In genomic region chr16:58057784-58058183, GRCh38 we compare ENCODE assay signal across 39 cellular contexts.
"Had no signal": no experiment of that assay in that cellular context is flagged by ENCODE, and none has a peak within 500 bp of the region (broad histone marks: within the 10 kb centered on the region; RNA-seq: fewer than 3 reads in every experiment).

No MANE protein-coding gene starts in this region.

- H3K4me1 ChIP-seq: adrenal gland, ascending aorta, breast epithelium had no signal

- H3K27me3 ChIP-seq: adrenal gland, ascending aorta, body of pancreas, brain microvascular endothelial cell, breast epithelium, cardiac muscle cell had no signal

- H3K9me3 ChIP-seq: adrenal gland, ascending aorta, body of pancreas, breast epithelium had no signal

- H3K27ac ChIP-seq: adrenal gland, ascending aorta, body of pancreas, brain microvascular endothelial cell, breast epithelium, cardiac muscle cell had no signal

- ATAC-seq: activated naive CD4-positive, alpha-beta T cell treated with anti-CD3 and anti-CD28 coated beads, Interleukin-2, amount 50 U/mL, for 72 hours; activated naive CD8-positive, alpha-beta T cell treated with anti-CD3 and anti-CD28 coated beads, Interleukin-2, amount 50 U/mL, for 24 hours; activated T-cell treated with anti-CD3 and anti-CD28 coated beads, Interleukin-2, amount 50 U/mL, for 4 hours; activated T-cell treated with anti-CD3 and anti-CD28 coated beads, Interleukin-2, amount 50 U/mL, for 72 hours; activated T-helper 17 cell treated with anti-CD3 and anti-CD28 coated beads, Interleukin-2, amount 50 U/mL, for 72 hours; body of pancreas had no signal

- FAIRE-seq: astrocyte, bronchial epithelial cell had no signal

- H3K4me1 Mint-ChIP-seq: activated naive CD4-positive, alpha-beta T cell treated with anti-CD3 and anti-CD28 coated beads, Interleukin-2, amount 10 ng/mL, durations not matched to agents 7 days and 5 days; activated naive CD4-positive, alpha-beta T cell treated with anti-CD3 and anti-CD28 coated beads, Interleukin-2, amount 50 U/mL, for 24 hours; activated naive CD8-positive, alpha-beta T cell treated with anti-CD3 and anti-CD28 coated beads for 36 hours; activated naive CD8-positive, alpha-beta T cell treated with anti-CD3 and anti-CD28 coated beads, Interleukin-2, amount 10 ng/mL, durations not matched to agents 7 days and 5 days; activated naive CD8-positive, alpha-beta T cell treated with anti-CD3 and anti-CD28 coated beads, Interleukin-2, amount 50 U/mL, for 24 hours; activated T-helper 17 cell treated with anti-CD3 and anti-CD28 coated beads, Interleukin-2, amount 50 U/mL, for 72 hours; central memory CD8-positive, alpha-beta T cell had no signal

- H3K27ac Mint-ChIP-seq: activated naive CD4-positive, alpha-beta T cell treated with anti-CD3 and anti-CD28 coated beads for 36 hours; activated naive CD4-positive, alpha-beta T cell treated with anti-CD3 and anti-CD28 coated beads, Interleukin-2, amount 10 ng/mL, durations not matched to agents 7 days and 5 days; activated naive CD4-positive, alpha-beta T cell treated with anti-CD3 and anti-CD28 coated beads, Interleukin-2, amount 50 U/mL, for 24 hours; activated naive CD4-positive, alpha-beta T cell treated with anti-CD3 and anti-CD28 coated beads, Interleukin-2, amount 50 U/mL, for 72 hours; activated naive CD8-positive, alpha-beta T cell; activated naive CD8-positive, alpha-beta T cell treated with anti-CD3 and anti-CD28 coated beads for 36 hours; activated naive CD8-positive, alpha-beta T cell treated with anti-CD3 and anti-CD28 coated beads, Interleukin-2, amount 10 ng/mL, durations not matched to agents 7 days and 5 days; activated naive CD8-positive, alpha-beta T cell treated with anti-CD3 and anti-CD28 coated beads, Interleukin-2, amount 50 U/mL, for 24 hours; activated T-cell treated with anti-CD3 and anti-CD28 coated beads, Interleukin-2, amount 50 U/mL, for 24 hours; activated T-cell treated with anti-CD3 and anti-CD28 coated beads, Interleukin-2, amount 50 U/mL, for 72 hours; activated T-helper 1 cell treated with anti-CD3 and anti-CD28 coated beads, Interleukin-12 subunit alpha, Interleukin-12 subunit beta, Interleukin-2, Interleukin-4 antibody, amounts not matched to agents 30 ng/mL and 10 ng/mL and 1 ng/mL, durations not matched to agents 14 hours and 24 hours and 36 hours; activated T-helper 17 cell treated with anti-CD3 and anti-CD28 coated beads, Interleukin-2, amount 50 U/mL, for 72 hours; activated T-helper 2 cell treated with anti-CD3 and anti-CD28 coated beads, Interferon-gamma antibody, Interleukin-2, Interleukin-4, amounts not matched to agents 10 μg/mL and 5 μg/mL and 100 μg/mL, durations not matched to agents 14 hours and 24 hours and 36 hours had no signal

- H3K4me3 ChIP-seq: adrenal gland, ascending aorta, body of pancreas, breast epithelium, cardiac muscle cell had no signal

- H3K27me3 Mint-ChIP-seq: activated naive CD4-positive, alpha-beta T cell treated with anti-CD3 and anti-CD28 coated beads, Interleukin-2, amount 50 U/mL, for 24 hours; activated naive CD8-positive, alpha-beta T cell; activated naive CD8-positive, alpha-beta T cell treated with anti-CD3 and anti-CD28 coated beads for 36 hours; activated T-cell treated with anti-CD3 and anti-CD28 coated beads, Interleukin-2, amount 50 U/mL, for 24 hours; activated T-helper 17 cell treated with anti-CD3 and anti-CD28 coated beads, Interleukin-2, amount 50 U/mL, for 72 hours; brain had no signal

- H3K9me3 Mint-ChIP-seq: activated naive CD4-positive, alpha-beta T cell treated with anti-CD3 and anti-CD28 coated beads for 36 hours; activated naive CD4-positive, alpha-beta T cell treated with anti-CD3 and anti-CD28 coated beads, Interleukin-2, amount 10 ng/mL, durations not matched to agents 7 days and 5 days; activated naive CD4-positive, alpha-beta T cell treated with anti-CD3 and anti-CD28 coated beads, Interleukin-2, amount 50 U/mL, for 24 hours; activated naive CD4-positive, alpha-beta T cell treated with anti-CD3 and anti-CD28 coated beads, Interleukin-2, amount 50 U/mL, for 72 hours; activated naive CD8-positive, alpha-beta T cell treated with anti-CD3 and anti-CD28 coated beads for 36 hours; activated naive CD8-positive, alpha-beta T cell treated with anti-CD3 and anti-CD28 coated beads, Interleukin-2, amount 10 ng/mL, durations not matched to agents 7 days and 5 days; activated naive CD8-positive, alpha-beta T cell treated with anti-CD3 and anti-CD28 coated beads, Interleukin-2, amount 50 U/mL, for 24 hours; activated T-cell treated with anti-CD3 and anti-CD28 coated beads, Interleukin-2, amount 50 U/mL, for 24 hours; activated T-cell treated with anti-CD3 and anti-CD28 coated beads, Interleukin-2, amount 50 U/mL, for 4 hours; activated T-cell treated with anti-CD3 and anti-CD28 coated beads, Interleukin-2, amount 50 U/mL, for 72 hours; activated T-helper 1 cell treated with anti-CD3 and anti-CD28 coated beads, Interleukin-12 subunit alpha, Interleukin-12 subunit beta, Interleukin-2, Interleukin-4 antibody, amounts not matched to agents 30 ng/mL and 10 ng/mL and 1 ng/mL, durations not matched to agents 14 hours and 24 hours and 36 hours; activated T-helper 17 cell treated with anti-CD3 and anti-CD28 coated beads, Interleukin-2, amount 50 U/mL, for 72 hours; activated T-helper 2 cell treated with anti-CD3 and anti-CD28 coated beads, Interferon-gamma antibody, Interleukin-2, Interleukin-4, amounts not matched to agents 10 μg/mL and 5 μg/mL and 100 μg/mL, durations not matched to agents 14 hours and 24 hours and 36 hours; brain; central memory CD8-positive, alpha-beta T cell had no signal

- H3K4me3 Mint-ChIP-seq: activated naive CD4-positive, alpha-beta T cell treated with anti-CD3 and anti-CD28 coated beads for 36 hours; activated naive CD4-positive, alpha-beta T cell treated with anti-CD3 and anti-CD28 coated beads, Interleukin-2, amount 10 ng/mL, durations not matched to agents 7 days and 5 days; activated naive CD4-positive, alpha-beta T cell treated with anti-CD3 and anti-CD28 coated beads, Interleukin-2, amount 50 U/mL, for 24 hours; activated naive CD8-positive, alpha-beta T cell; activated naive CD8-positive, alpha-beta T cell treated with anti-CD3 and anti-CD28 coated beads for 36 hours; activated naive CD8-positive, alpha-beta T cell treated with anti-CD3 and anti-CD28 coated beads, Interleukin-2, amount 10 ng/mL, durations not matched to agents 7 days and 5 days; activated naive CD8-positive, alpha-beta T cell treated with anti-CD3 and anti-CD28 coated beads, Interleukin-2, amount 50 U/mL, for 24 hours; activated T-cell treated with anti-CD3 and anti-CD28 coated beads, Interleukin-2, amount 50 U/mL, for 24 hours; activated T-cell treated with anti-CD3 and anti-CD28 coated beads, Interleukin-2, amount 50 U/mL, for 4 hours; activated T-cell treated with anti-CD3 and anti-CD28 coated beads, Interleukin-2, amount 50 U/mL, for 72 hours; activated T-helper 1 cell treated with anti-CD3 and anti-CD28 coated beads, Interleukin-12 subunit alpha, Interleukin-12 subunit beta, Interleukin-2, Interleukin-4 antibody, amounts not matched to agents 30 ng/mL and 10 ng/mL and 1 ng/mL, durations not matched to agents 14 hours and 24 hours and 36 hours; activated T-helper 17 cell treated with anti-CD3 and anti-CD28 coated beads, Interleukin-2, amount 50 U/mL, for 72 hours; brain; central memory CD8-positive, alpha-beta T cell had no signal

- H3K36me3 ChIP-seq: adrenal gland, ascending aorta, brain microvascular endothelial cell, breast epithelium, cardiac muscle cell had no signal

- H3K36me3 Mint-ChIP-seq: activated naive CD4-positive, alpha-beta T cell treated with anti-CD3 and anti-CD28 coated beads, Interleukin-2, amount 10 ng/mL, durations not matched to agents 7 days and 5 days; activated naive CD4-positive, alpha-beta T cell treated with anti-CD3 and anti-CD28 coated beads, Interleukin-2, amount 50 U/mL, for 24 hours; activated naive CD4-positive, alpha-beta T cell treated with anti-CD3 and anti-CD28 coated beads, Interleukin-2, amount 50 U/mL, for 72 hours; activated naive CD8-positive, alpha-beta T cell; activated naive CD8-positive, alpha-beta T cell treated with anti-CD3 and anti-CD28 coated beads for 36 hours; activated naive CD8-positive, alpha-beta T cell treated with anti-CD3 and anti-CD28 coated beads, Interleukin-2, amount 10 ng/mL, durations not matched to agents 7 days and 5 days; brain had no signal

- DNase-seq: activated effector memory CD4-positive, alpha-beta T cell treated with anti-CD3 and anti-CD28 coated beads, Interleukin-2, amount 50 U/mL, for 16 hours; activated effector memory CD4-positive, alpha-beta T cell treated with Interleukin-2 at 50 U/mL for 16 hours; activated gamma-delta T cell; activated gamma-delta T cell treated with Interleukin-2 at 50 U/mL for 16 hours; activated naive CD4-positive, alpha-beta T cell; activated naive CD4-positive, alpha-beta T cell treated with anti-CD3 and anti-CD28 coated beads for 36 hours; activated naive CD4-positive, alpha-beta T cell treated with anti-CD3 and anti-CD28 coated beads, Interleukin-2, amount 10 ng/mL, durations not matched to agents 7 days and 5 days; activated naive CD4-positive, alpha-beta T cell treated with anti-CD3 and anti-CD28 coated beads, Interleukin-2, amount 50 U/mL, for 16 hours; activated naive CD4-positive, alpha-beta T cell treated with Interleukin-2 at 50 U/mL for 16 hours; activated naive CD8-positive, alpha-beta T cell treated with anti-CD3 and anti-CD28 coated beads for 36 hours; activated naive CD8-positive, alpha-beta T cell treated with anti-CD3 and anti-CD28 coated beads, Interleukin-2, amount 10 ng/mL, durations not matched to agents 7 days and 5 days; activated naive CD8-positive, alpha-beta T cell treated with anti-CD3 and anti-CD28 coated beads, Interleukin-2, amount 50 U/mL, for 24 hours; activated T-cell treated with anti-CD3 and anti-CD28 coated beads for 4 hours; activated T-cell treated with anti-CD3 and anti-CD28 coated beads, Interleukin-2, amount 50 U/mL, for 1 hour; activated T-cell treated with anti-CD3 and anti-CD28 coated beads, Interleukin-2, amount 50 U/mL, for 24 hours; activated T-cell treated with anti-CD3 and anti-CD28 coated beads, Interleukin-2, amount 50 U/mL, for 4 hours; activated T-cell treated with anti-CD3 and anti-CD28 coated beads, Interleukin-2, amount 50 U/mL, for 48 hours; activated T-cell treated with anti-CD3 and anti-CD28 coated beads, Interleukin-2, amount 50 U/mL, for 72 hours; adrenal gland; amniotic stem cell; amygdala; body of pancreas; brain microvascular endothelial cell; caudate nucleus; central memory CD4-positive, alpha-beta T cell; cerebellar nuclear complex had no signal
